Comparison of ENCODE assay signal across 36 cellular contexts in genomic region chr19:34343751-34344150, GRCh38. TPM values are rescaled to one million over a fixed set of nuclear protein-coding genes. Genes with fewer than 3 reads are reported as not detected.
DNase-seq lines count a peak whose midpoint lies in the region; ATAC-seq, FAIRE-seq and TF ChIP-seq lines count a peak whose summit lies in the region.
"Had no signal": no experiment of that assay in that cellular context is flagged by ENCODE, and none has a peak within 500 bp of the region (broad histone marks: within the 10 kb centered on the region; RNA-seq: fewer than 3 reads in every experiment).

No MANE protein-coding gene starts in this region.

- no peak for TF ChIP-seq CTCF in A549 (IDR thresholded peaks at IDR 0.05)
- TF ChIP-seq CTCF in HEK293 (tag by site-specific recombination; IDR thresholded peaks at IDR 0.05): no peak
- TF ChIP-seq CTCF in K562 (IDR thresholded peaks at IDR 0.05 in 2 of 3, conservative IDR thresholded peaks at IDR 0.05 in 1 of 3; ENCODE audit: insufficient read depth in 2 of 3, low read depth in 1 of 3, low read length in 3 of 3): no peak
- no peak for TF ChIP-seq CTCF in colonic mucosa (IDR thresholded peaks at IDR 0.05)

- in situ Hi-C loops in K562 (cut with MboI): no loop called here

- no peak overlapping the region for H3K4me3 Mint-ChIP-seq in T-helper 17 cell
- H3K4me3 Mint-ChIP-seq: B cell; CD14-positive monocyte; CD4-positive, alpha-beta memory T cell; CD4-positive, alpha-beta T cell; CD4-positive, CD25-positive, alpha-beta regulatory T cell; CD8-positive, alpha-beta memory T cell; CD8-positive, alpha-beta T cell had no signal

- H3K9ac ChIP-seq in K562 (ENCODE audit: insufficient read depth in 1 of 2, low read depth in 2 of 2, low read length in 2 of 2) (no peak overlapping the region), colonic mucosa (ENCODE audit: low read depth in 2 of 2, low read length in 2 of 2) (no peak overlapping the region)
- H3K9ac ChIP-seq: BLaER1; BLaER1 treated with 17β-estradiol and CSF1 and Interleukin-3, amounts not matched to agents 10 nM and 100 nM had no signal

- H3K4me3 ChIP-seq in A549 (no peak overlapping the region), HEK293 (ENCODE audit: low read depth, low read length) (no peak overlapping the region), K562 (no peak overlapping the region), colonic mucosa (no peak overlapping the region)
- H3K4me3 ChIP-seq: BLaER1; BLaER1 treated with 17β-estradiol and CSF1 and Interleukin-3, amounts not matched to agents 10 nM and 100 nM had no signal

- FAIRE-seq in A549 (lab: Jason Lieb, UNC) (peak; percentile 39), K562 (lab: Jason Lieb, UNC) (no peak)
- FAIRE-seq: A204.1, D721Med had no signal

- 87% methylated on average over 2 of the region's 2 CpGs for WGBS in A549 (ENCODE audit: missing lambda C conversion rate)
- 79% methylated on average over 2 of the region's 2 CpGs for WGBS in K562 (ENCODE audit: insufficient coverage, low coverage, missing lambda C conversion rate)

- no peak overlapping the region for H2AFZ ChIP-seq in K562 (ENCODE audit: low read depth, low read length)

- TF ChIP-seq EP300 in A549 (IDR thresholded peaks at IDR 0.05): no peak
- TF ChIP-seq EP300 in K562 (IDR thresholded peaks at IDR 0.05; ENCODE audit: low read length): no peak

- H3K27me3 ChIP-seq in K562 (ENCODE audit: control insufficient read depth in 2 of 2, insufficient read depth in 2 of 2, low read length in 2 of 2) (no peaks in the 10 kb centered on the region), colonic mucosa (no peaks in the 10 kb centered on the region)
- H3K27me3 ChIP-seq: BE2C; BLaER1; BLaER1 treated with 17β-estradiol and CSF1 and Interleukin-3, amounts not matched to agents 10 nM and 100 nM had no signal

- H3K4me2 ChIP-seq in A549 (no peak overlapping the region), K562 (ENCODE audit: insufficient read depth, low read length) (no peak overlapping the region)
- H3K4me2 ChIP-seq: BLaER1; BLaER1 treated with 17β-estradiol and CSF1 and Interleukin-3, amounts not matched to agents 10 nM and 100 nM had no signal

- ATAC-seq in A549: no peak
- ATAC-seq in T-helper 17 cell: no peak
- no peak for ATAC-seq in K562
- ATAC-seq: CD8-positive, alpha-beta T cell had no signal

- POLR2A ChIA-PET in A549 (lab: Yijun Ruan, JAX) (no interaction called here), HEK293 (lab: Yijun Ruan, JAX) (interaction anchor here (0.9 to 1.2 kb wide), 2 partner anchors 16 to 27 kb away, joined by 3 read pairs; no protein-coding TSS in a partner anchor), K562 (lab: Yijun Ruan, JAX) (no interaction called here)

- peaks cover 67 to 84% of the 10 kb centered on the region in 2 experiments for H3K36me3 ChIP-seq in HEK293 (ENCODE audit: control insufficient read depth in 2 of 2, insufficient read depth in 1 of 2, low read length in 2 of 2)
- peaks cover 42% of the 10 kb centered on the region for H3K36me3 ChIP-seq in K562 (ENCODE audit: control insufficient read depth, insufficient read depth, low read length)
- peaks cover 19% of the 10 kb centered on the region for H3K36me3 ChIP-seq in colonic mucosa

- TF ChIP-seq RAD21 in A549 (conservative IDR thresholded peaks at IDR 0.05 in 1 of 2, IDR thresholded peaks at IDR 0.05 in 1 of 2): no peak
- no peak for TF ChIP-seq RAD21 in K562 (CRISPR knock-in tag; conservative IDR thresholded peaks at IDR 0.05 in 1 of 2, IDR thresholded peaks at IDR 0.05 in 1 of 2)

- H3K27ac Mint-ChIP-seq in T-helper 17 cell: peak overlapping the region; percentile 47
- H3K27ac Mint-ChIP-seq: B cell; CD4-positive, alpha-beta memory T cell; CD4-positive, alpha-beta T cell; CD8-positive, alpha-beta T cell had no signal

- H3K36me3 Mint-ChIP-seq in T-helper 17 cell (ENCODE audit: low read depth): peaks cover 7% of the 10 kb centered on the region

- H3K9me3 ChIP-seq in A549 (no peaks in the 10 kb centered on the region), HEK293 (ENCODE audit: control insufficient read depth, insufficient read depth, low read depth, low read length) (no peaks in the 10 kb centered on the region), T-helper 17 cell (ENCODE audit: control insufficient read depth, low read length, poor library complexity, severe bottlenecking) (no peaks in the 10 kb centered on the region), K562 (replicated peaks; ENCODE audit: control insufficient read depth, insufficient read depth, low read depth, low read length) (no peaks in the 10 kb centered on the region; the same call in 1 of the 2 replicates), colonic mucosa (no peaks in the 10 kb centered on the region)
- H3K9me3 ChIP-seq: BE2C had no signal

- H3K27ac ChIP-seq in A549 (no peak overlapping the region), HEK293 (ENCODE audit: extremely low read depth, low read depth, low read length) (no peak overlapping the region), K562 (ENCODE audit: extremely low read depth, low read depth, low read length) (no peak overlapping the region), colonic mucosa (no peak overlapping the region)
- H3K27ac ChIP-seq: 22Rv1; BLaER1; BLaER1 treated with 17β-estradiol and CSF1 and Interleukin-3, amounts not matched to agents 10 nM and 100 nM; C4-2B had no signal

- H4K20me1 ChIP-seq in K562 (replicated peaks; ENCODE audit: control insufficient read depth, insufficient read depth, low read length): no peaks in the 10 kb centered on the region
- H4K20me1 ChIP-seq: BLaER1 had no signal

- TF ChIP-seq POLR2A in A549 (IDR thresholded peaks at IDR 0.05; ENCODE audit: low read length) (no peak), K562 (conservative IDR thresholded peaks at IDR 0.05) (no peak)

- intact Hi-C loops in K562 (cut with micrococcal nuclease) (loop anchor here (10.0 kb wide), 1 partner anchor 219 kb away; no protein-coding TSS in a partner anchor), colonic mucosa (cut with DNase I) (no loop called here)

- no peak for DNase-seq in A549 (ENCODE audit: low read depth in 1 of 2, low spot score in 1 of 2)
- no peak for DNase-seq in T-helper 17 cell
- DNase-seq in K562 (ENCODE audit: extremely low read depth in 1 of 4, low spot score in 3 of 4): no peak
- no peak for DNase-seq in HK-2 (ENCODE audit: unreplicated experiment)
- DNase-seq in colonic mucosa: no peak
- no peak for DNase-seq in activated CD8-positive, alpha-beta memory T cell treated with anti-CD3 and anti-CD28 coated beads, Interleukin-2, amount 50 U/mL, for 4 hours
- no peak for DNase-seq in activated CD4-positive, alpha-beta T cell treated with anti-CD3 and anti-CD28 coated beads, Interleukin-2, amount 50 U/mL, for 4 hours
- DNase-seq: 8988T; ACHN; AML-193; BE2C; C1 segment of cervical spinal cord; Caco-2; Calu3; CD4-positive, alpha-beta memory T cell; CD4-positive, alpha-beta T cell; CD4-positive, CD25-positive, alpha-beta regulatory T cell; CD8-positive, alpha-beta memory T cell; CD8-positive, alpha-beta T cell; COR-L47; DMS 273 treated with DMSO at 0.1 percent for 48 hours; DMS153; DMS53; DMS79; DMS79 treated with DMSO at 0.1 percent for 48 hours; DND-41; EL had no signal

- no peaks in the 10 kb centered on the region for H3K4me1 ChIP-seq in A549
- no peaks in the 10 kb centered on the region for H3K4me1 ChIP-seq in HEK293 (ENCODE audit: control insufficient read depth, insufficient read depth, low read length)
- peaks cover 0 to 3% of the 10 kb centered on the region in 2 experiments; a peak in 1 of 5 replicates for H3K4me1 ChIP-seq in K562 (replicated peaks in 1 of 2; ENCODE audit: control insufficient read depth in 2 of 2, insufficient read depth in 2 of 2, low read length in 2 of 2)
- H3K4me1 ChIP-seq in colonic mucosa: no peaks in the 10 kb centered on the region
- H3K4me1 ChIP-seq: BE2C; BLaER1; BLaER1 treated with 17β-estradiol and CSF1 and Interleukin-3, amounts not matched to agents 10 nM and 100 nM had no signal

- no peaks in the 10 kb centered on the region for H3K79me2 ChIP-seq in K562 (ENCODE audit: control insufficient read depth, insufficient read depth, low read length)

- CTCF ChIA-PET in A549 (lab: Yijun Ruan, JAX): interaction anchor here (0.6 to 25.0 kb wide), 7 partner anchors 8 to 566 kb away, joined by 3 to 348 read pairs (median 4); no protein-coding TSS in a partner anchor
- CTCF ChIA-PET in HEK293 (lab: Yijun Ruan, JAX): interaction anchor here (0.6 to 1.8 kb wide), 9 partner anchors 9 to 1110 kb away, joined by 3 to 9 read pairs (median 3); no protein-coding TSS in a partner anchor
- CTCF ChIA-PET in K562 (lab: Yijun Ruan, JAX; ENCODE audit: low intra/inter-chr PET ratio): no interaction called here

- no peaks in the 10 kb centered on the region for H3K9me1 ChIP-seq in K562 (ENCODE audit: control insufficient read depth, insufficient read depth, low read length)

- TSS peak; percentile 22 for BruUV-seq in K562 (replicated peaks; lab: Mats Ljungman, UMichigan)

- no peaks in the 10 kb centered on the region for H3K27me3 Mint-ChIP-seq in T-helper 17 cell
- H3K27me3 Mint-ChIP-seq: B cell; CD4-positive, alpha-beta memory T cell; CD4-positive, alpha-beta T cell; CD4-positive, CD25-positive, alpha-beta regulatory T cell; CD8-positive, alpha-beta memory T cell had no signal

- H3K4me1 Mint-ChIP-seq in T-helper 17 cell: peaks cover 13% of the 10 kb centered on the region

RNA-seq across cellular contexts. Expression of gene GPI, which starts 21.2 kb away (rescaled TPM):
- 443 and 565 TPM in 2 replicates for polyA plus RNA-seq in A549 (2011; rRNA removed)
- polyA plus RNA-seq in A549 (2012; cell fraction: cytosol; rRNA removed): 630 and 674 TPM in 2 replicates
- 958 and 1,031 TPM in 2 replicates for polyA plus RNA-seq in A549 (2012; cell fraction: nucleus; rRNA removed)
- polyA plus RNA-seq in A549 (2017; fragmentation: RNase III; extraction: RNeasy Plus Mini Kit Qiagen cat#74134 plus additional on column Dnase treatment): 548 to 579 TPM (median 555 TPM) in 3 replicates
- polyA minus RNA-seq in A549 (2011; rRNA and poly(A)+ RNA removed): 992 and 1,185 TPM in 2 replicates
- total RNA-seq in T-helper 17 cell: 100 to 1,000 TPM; 109 to 122 TPM
- 590 and 952 TPM in 2 replicates for total RNA-seq in K562 (2011; cell fraction: chromatin; rRNA removed; ENCODE audit: low replicate concordance)
- 406 and 452 TPM in 2 replicates for total RNA-seq in K562 (2011; cell fraction: nucleolus; rRNA removed)
- total RNA-seq in K562 (2011; cell fraction: nucleoplasm; rRNA removed): 536 and 580 TPM in 2 replicates
- total RNA-seq in K562 (2014; rRNA removed): 140 and 173 TPM in 2 replicates
- 95.8 and 118 TPM in 2 replicates for total RNA-seq in K562 (2014; rRNA removed; fragmentation: Illumina TruSeq; extraction: Trizol)
- total RNA-seq in K562 (2015; rRNA removed; fragmentation: Illumina TruSeq; extraction: Trizol): 122 and 132 TPM in 2 replicates
- 349 and 358 TPM in 2 replicates for total RNA-seq in K562 (2021)
- 94.1 and 259 TPM in 2 replicates for polyA plus RNA-seq in K562 (2011; rRNA removed)
- polyA plus RNA-seq in K562 (2011; cell fraction: cytosol; rRNA removed): 182 and 184 TPM in 2 replicates
- polyA plus RNA-seq in K562 (2011; cell fraction: nucleus; rRNA removed): 344 and 354 TPM in 2 replicates
- 353 and 375 TPM in 2 replicates for polyA plus RNA-seq in K562 (2012)
- 306 and 322 TPM in 2 replicates for polyA plus RNA-seq in K562 (2014; fragmentation: Illumina TruSeq; extraction: Trizol)
- polyA plus RNA-seq in K562 (2014; fragmentation: Nextera tagmentation; extraction: Ambion mirVana): 100 to 1,000 TPM in 1 of 2 experiments, 10 to 100 TPM in 1; 88.3 to 168 TPM
- polyA plus RNA-seq in K562 (2014; rRNA removed): 114 and 116 TPM in 2 replicates
- polyA minus RNA-seq in K562 (2011; rRNA and poly(A)+ RNA removed): 222 and 306 TPM in 2 replicates
- 368 and 561 TPM in 2 replicates for polyA minus RNA-seq in K562 (2011; cell fraction: cytosol; rRNA and poly(A)+ RNA removed)
- 118 and 188 TPM in 2 replicates for polyA minus RNA-seq in K562 (2011; cell fraction: nucleus; rRNA and poly(A)+ RNA removed)
- 100 to 1,000 TPM; 470 to 592 TPM for total RNA-seq in colonic mucosa
